In genomic region chr22:38750104-38750503, GRCh38 we compare ENCODE assay signal across 17 cellular contexts. TPM values are rescaled to one million over a fixed set of nuclear protein-coding genes. Genes with fewer than 3 reads are reported as not detected.
A peak's percentile ranks its signal among the peaks of the same experiment; 100 is the strongest.
DNase-seq lines count a peak whose midpoint lies in the region; ATAC-seq and TF ChIP-seq lines count a peak whose summit lies in the region.
"Had no signal": no experiment of that assay in that cellular context is flagged by ENCODE, and none has a peak within 500 bp of the region (broad histone marks: within the 10 kb centered on the region; RNA-seq: fewer than 3 reads in every experiment).

No MANE protein-coding gene starts in this region.

- WGBS in heart right ventricle, 2 donors = 96 to 97% methylated on average over 14 of the region's 14 CpGs

- POLR2A ChIA-PET in activated CD4-positive, alpha-beta memory T cell treated with anti-CD3 and anti-CD28 coated beads for 36 hours (lab: Charles Lee) = interaction anchor here (3.1 kb wide), 1 partner anchor 16 kb away, joined by 17 read pairs; no protein-coding TSS in a partner anchor

- ATAC-seq in effector memory CD8-positive, alpha-beta T cell (replicated peaks) = no peak
- no peak for ATAC-seq in stimulated activated naive CD8-positive, alpha-beta T cell treated with anti-CD3 and anti-CD28 coated beads, Interleukin-15, amount 100 ng/mL, for 72 hours
- ATAC-seq in heart right ventricle = no peak
- no peak for ATAC-seq in GM21528 (IDR thresholded peaks at IDR 0.05; ENCODE audit: low FRiP score, unreplicated experiment)
- ATAC-seq: foreskin keratinocyte, left lobe of liver, Panc1, WTC11 had no signal

- peak overlapping the region in 1 of 10 donors; percentile 97 for H3K27ac ChIP-seq in heart right ventricle
- H3K27ac ChIP-seq: foreskin keratinocyte had no signal

- H3K9me3 ChIP-seq in heart right ventricle = no peaks in the 10 kb centered on the region

- intact Hi-C loops in activated CD4-positive, alpha-beta memory T cell treated with anti-CD3 and anti-CD28 coated beads for 36 hours (cut with micrococcal nuclease) = loop anchor here (10.0 kb wide), 4 partner anchors 235 to 785 kb away; partner anchors contain the start of genes APOBEC3B, APOBEC3H, RPL3 and RPS19BP1
- intact Hi-C loops in heart right ventricle (cut with DNase I) = loop anchor here in 4 of 10 donors (5.0 to 10.0 kb wide), 3 partner anchors 33 to 45 kb away; partner anchors contain the start of genes GTPBP1 (in 3 of the 4) and JOSD1 (in 1 of the 4)

- no peak overlapping the region for H3K4me3 ChIP-seq in heart right ventricle

- CTCF ChIA-PET in activated CD4-positive, alpha-beta memory T cell treated with anti-CD3 and anti-CD28 coated beads for 36 hours (lab: Charles Lee) = interaction anchor here (0.7 to 4.2 kb wide), 4 partner anchors 13 to 69 kb away, joined by 3 to 28 read pairs (median 6); partner anchors contain the start of gene TOMM22

- peaks cover 94% of the 10 kb centered on the region for H3K36me3 Mint-ChIP-seq in activated T-cell treated with anti-CD3 and anti-CD28 coated beads, Interleukin-2, amount 50 U/mL, for 24 hours (ENCODE audit: low read depth)
- peaks cover 66% of the 10 kb centered on the region for H3K36me3 Mint-ChIP-seq in activated CD4-positive, alpha-beta memory T cell treated with anti-CD3 and anti-CD28 coated beads for 36 hours
- H3K36me3 Mint-ChIP-seq in effector memory CD8-positive, alpha-beta T cell (ENCODE audit: insufficient read depth) = peaks cover 92% of the 10 kb centered on the region

- no peaks in the 10 kb centered on the region for H3K27me3 ChIP-seq in heart right ventricle
- H3K27me3 ChIP-seq: foreskin keratinocyte had no signal

- H3K4me3 Mint-ChIP-seq in activated T-cell treated with anti-CD3 and anti-CD28 coated beads, Interleukin-2, amount 50 U/mL, for 24 hours = peak overlapping the region; percentile 88
- no peak overlapping the region for H3K4me3 Mint-ChIP-seq in activated CD4-positive, alpha-beta memory T cell treated with anti-CD3 and anti-CD28 coated beads for 36 hours
- H3K4me3 Mint-ChIP-seq in effector memory CD8-positive, alpha-beta T cell = peak overlapping the region; percentile 96 to 100
- peak overlapping the region; percentile 21 to 83 for H3K4me3 Mint-ChIP-seq in stimulated activated naive CD8-positive, alpha-beta T cell treated with anti-CD3 and anti-CD28 coated beads, Interleukin-15, amount 100 ng/mL, for 72 hours
- H3K4me3 Mint-ChIP-seq: WTC11 had no signal

- peaks cover 0 to 48% (median 20%) of the 10 kb centered on the region in 9 donors for H3K4me1 ChIP-seq in heart right ventricle

- H3K27me3 Mint-ChIP-seq in activated T-cell treated with anti-CD3 and anti-CD28 coated beads, Interleukin-2, amount 50 U/mL, for 24 hours = no peaks in the 10 kb centered on the region
- H3K27me3 Mint-ChIP-seq in activated CD4-positive, alpha-beta memory T cell treated with anti-CD3 and anti-CD28 coated beads for 36 hours = no peaks in the 10 kb centered on the region
- H3K27me3 Mint-ChIP-seq in effector memory CD8-positive, alpha-beta T cell = no peaks in the 10 kb centered on the region
- H3K27me3 Mint-ChIP-seq in stimulated activated naive CD8-positive, alpha-beta T cell treated with anti-CD3 and anti-CD28 coated beads, Interleukin-15, amount 100 ng/mL, for 72 hours = no peaks in the 10 kb centered on the region

- peaks cover 61% of the 10 kb centered on the region for H3K4me1 Mint-ChIP-seq in activated T-cell treated with anti-CD3 and anti-CD28 coated beads, Interleukin-2, amount 50 U/mL, for 24 hours (ENCODE audit: low read depth)
- peaks cover 39% of the 10 kb centered on the region for H3K4me1 Mint-ChIP-seq in activated CD4-positive, alpha-beta memory T cell treated with anti-CD3 and anti-CD28 coated beads for 36 hours (ENCODE audit: low read depth)
- H3K4me1 Mint-ChIP-seq in effector memory CD8-positive, alpha-beta T cell (ENCODE audit: low read depth in 2 of 2) = peaks cover 44 to 47% of the 10 kb centered on the region in 2 donors
- peaks cover 74% of the 10 kb centered on the region for H3K4me1 Mint-ChIP-seq in stimulated activated naive CD8-positive, alpha-beta T cell treated with anti-CD3 and anti-CD28 coated beads, Interleukin-15, amount 100 ng/mL, for 72 hours

- no peaks in the 10 kb centered on the region for H3K9me3 Mint-ChIP-seq in activated T-cell treated with anti-CD3 and anti-CD28 coated beads, Interleukin-2, amount 50 U/mL, for 24 hours
- no peaks in the 10 kb centered on the region for H3K9me3 Mint-ChIP-seq in activated CD4-positive, alpha-beta memory T cell treated with anti-CD3 and anti-CD28 coated beads for 36 hours
- H3K9me3 Mint-ChIP-seq in effector memory CD8-positive, alpha-beta T cell = no peaks in the 10 kb centered on the region
- no peaks in the 10 kb centered on the region for H3K9me3 Mint-ChIP-seq in stimulated activated naive CD8-positive, alpha-beta T cell treated with anti-CD3 and anti-CD28 coated beads, Interleukin-15, amount 100 ng/mL, for 72 hours
- H3K9me3 Mint-ChIP-seq: WTC11 had no signal

- no peak for TF ChIP-seq CTCF in heart right ventricle (IDR thresholded peaks at IDR 0.05)

- peaks cover 8 to 86% (median 70%) of the 10 kb centered on the region in 9 donors for H3K36me3 ChIP-seq in heart right ventricle

- DNase-seq in activated T-cell treated with anti-CD3 and anti-CD28 coated beads, Interleukin-2, amount 50 U/mL, for 24 hours = no peak
- no peak for DNase-seq in activated T-cell treated with anti-CD3 and anti-CD28 coated beads, Interleukin-2, amount 50 U/mL, for 48 hours
- DNase-seq in activated CD4-positive, alpha-beta memory T cell treated with anti-CD3 and anti-CD28 coated beads for 36 hours = no peak
- no peak for DNase-seq in effector memory CD8-positive, alpha-beta T cell
- DNase-seq in stimulated activated naive CD8-positive, alpha-beta T cell treated with anti-CD3 and anti-CD28 coated beads, Interleukin-15, amount 100 ng/mL, for 72 hours = no peak
- DNase-seq in heart right ventricle (no peak), HUDEP-2 (lab: John Stamatoyannopoulos, UW; ENCODE audit: unreplicated experiment in 76 of 76) (no peak)
- DNase-seq: foreskin keratinocyte; NCI-H1092 treated with DMSO at 0.1 percent for 48 hours; NCI-H2171 treated with DMSO at 0.1 percent for 48 hours; NCI-H774; posterior cingulate gyrus; stimulated activated naive CD4-positive, alpha-beta T cell had no signal

- H3K27ac Mint-ChIP-seq in activated T-cell treated with anti-CD3 and anti-CD28 coated beads, Interleukin-2, amount 50 U/mL, for 24 hours = peak overlapping the region; percentile 99
- peak overlapping the region; percentile 69 for H3K27ac Mint-ChIP-seq in activated CD4-positive, alpha-beta memory T cell treated with anti-CD3 and anti-CD28 coated beads for 36 hours
- peak overlapping the region; percentile 91 to 99 for H3K27ac Mint-ChIP-seq in effector memory CD8-positive, alpha-beta T cell
- peak overlapping the region; percentile 74 to 83 for H3K27ac Mint-ChIP-seq in stimulated activated naive CD8-positive, alpha-beta T cell treated with anti-CD3 and anti-CD28 coated beads, Interleukin-15, amount 100 ng/mL, for 72 hours
- H3K27ac Mint-ChIP-seq: WTC11 had no signal

RNA-seq across cellular contexts. Expression of gene SUN2, which starts 5.7 kb away (rescaled TPM):
- total RNA-seq in activated CD4-positive, alpha-beta memory T cell treated with anti-CD3 and anti-CD28 coated beads for 36 hours = 100 to 1,000 TPM; 159 to 168 TPM
- 100 to 1,000 TPM in 5 of 10 donors, 10 to 100 TPM in 5; 70.2 to 178 (median 97.2) TPM for total RNA-seq in heart right ventricle
- polyA plus RNA-seq in heart right ventricle = 100 to 1,000 TPM in 1 of 2 donors, 10 to 100 TPM in 1; 38.6 to 112 TPM

RNA-seq across cellular contexts. Expression of gene DNAL4, which starts 43.8 kb away (rescaled TPM):
- total RNA-seq in activated CD4-positive, alpha-beta memory T cell treated with anti-CD3 and anti-CD28 coated beads for 36 hours = 1 to 10 TPM; 7.7 to 8.3 TPM
- total RNA-seq in heart right ventricle = 10 to 100 TPM in 4 of 10 donors, 1 to 10 TPM in 6; 8.3 to 11.7 (median 9.9) TPM
- 10 to 100 TPM in 1 of 2 donors, 1 to 10 TPM in 1; 7.7 to 10.7 TPM for polyA plus RNA-seq in heart right ventricle

RNA-seq across cellular contexts. Expression of gene GTPBP1, which starts 44.4 kb away (rescaled TPM):
- 10 to 100 TPM; 95.4 to 98.1 TPM for total RNA-seq in activated CD4-positive, alpha-beta memory T cell treated with anti-CD3 and anti-CD28 coated beads for 36 hours
- 10 to 100 TPM; 23.0 to 53.2 (median 34.2) TPM for total RNA-seq in heart right ventricle
- 10 to 100 TPM; 13.5 to 18.4 TPM for polyA plus RNA-seq in heart right ventricle

RNA-seq across cellular contexts. Expression of gene JOSD1, which starts 49.4 kb away (rescaled TPM):
- 10 to 100 TPM; 71.8 to 78.4 TPM for total RNA-seq in activated CD4-positive, alpha-beta memory T cell treated with anti-CD3 and anti-CD28 coated beads for 36 hours
- total RNA-seq in heart right ventricle = 10 to 100 TPM; 13.7 to 37.3 (median 21.8) TPM
- 10 to 100 TPM in 1 of 2 donors, 1 to 10 TPM in 1; 9.6 to 24.2 TPM for polyA plus RNA-seq in heart right ventricle
